8 cellular contexts compared by ENCODE assay signal in genomic region chr13:31161583-31162150, GRCh38. TPM values are rescaled to one million over a fixed set of nuclear protein-coding genes. Genes with fewer than 3 reads are reported as not detected.
A peak's percentile ranks its signal among the peaks of the same experiment; 100 is the strongest.
DNase-seq lines count a peak whose midpoint lies in the region; ATAC-seq and TF ChIP-seq lines count a peak whose summit lies in the region.

Gene HSPH1, minus strand, starts transcription at chr13:31161904. Its CDS starts 322 bp downstream, at chr13:31161582.

- no peaks in the 10 kb centered on the region for H3K27me3 ChIP-seq in esophagus squamous epithelium

- peaks cover 28 to 42% (median 30%) of the 10 kb centered on the region in 3 donors for H3K4me1 Mint-ChIP-seq in IgD-negative memory B cell
- H3K4me1 Mint-ChIP-seq in activated T-cell treated with anti-CD3 and anti-CD28 coated beads, Interleukin-2, amount 50 U/mL, for 72 hours (ENCODE audit: low read depth) = peaks cover 50% of the 10 kb centered on the region

- H3K4me1 ChIP-seq in esophagus squamous epithelium = peaks cover 7 to 28% (median 13%) of the 10 kb centered on the region in 3 donors

- H3K9me3 Mint-ChIP-seq in IgD-negative memory B cell = no peaks in the 10 kb centered on the region
- H3K9me3 Mint-ChIP-seq in activated T-cell treated with anti-CD3 and anti-CD28 coated beads, Interleukin-2, amount 50 U/mL, for 72 hours = no peaks in the 10 kb centered on the region

- peaks cover 0 to 15% (median 0%) of the 10 kb centered on the region in 3 donors for H3K36me3 ChIP-seq in esophagus squamous epithelium

- WGBS in esophagus squamous epithelium, 2 donors = 0% methylated on average over 13 to 16 of the region's 52 CpGs

- H3K36me3 Mint-ChIP-seq in IgD-negative memory B cell = peaks cover 6% of the 10 kb centered on the region
- H3K36me3 Mint-ChIP-seq in activated T-cell treated with anti-CD3 and anti-CD28 coated beads, Interleukin-2, amount 50 U/mL, for 72 hours (ENCODE audit: insufficient read depth in 2 of 2) = peaks cover 7 to 10% of the 10 kb centered on the region in 2 donors

- peak within 1 kb of the TSS; percentile 86 to 99 (median 90) for H3K27ac ChIP-seq in esophagus squamous epithelium

- peak within 1 kb of the TSS; percentile 57 to 99 (median 90) for H3K4me3 ChIP-seq in esophagus squamous epithelium

- intact Hi-C loops in esophagus squamous epithelium (cut with DNase I) = no loop called here

- peak within 1 kb of the TSS; percentile 98 to 99 (median 99) for H3K27ac Mint-ChIP-seq in IgD-negative memory B cell
- H3K27ac Mint-ChIP-seq in activated T-cell treated with anti-CD3 and anti-CD28 coated beads, Interleukin-2, amount 50 U/mL, for 72 hours = peak within 1 kb of the TSS; percentile 100

- TF ChIP-seq CTCF in esophagus squamous epithelium (IDR thresholded peaks at IDR 0.05) = no peak

- peak within 1 kb of the TSS; percentile 94 to 100 (median 98) for H3K4me3 Mint-ChIP-seq in IgD-negative memory B cell
- H3K4me3 Mint-ChIP-seq in activated T-cell treated with anti-CD3 and anti-CD28 coated beads, Interleukin-2, amount 50 U/mL, for 72 hours = peak within 1 kb of the TSS; percentile 97 to 100

- H3K27me3 Mint-ChIP-seq in IgD-negative memory B cell = no peaks in the 10 kb centered on the region
- no peaks in the 10 kb centered on the region for H3K27me3 Mint-ChIP-seq in activated T-cell treated with anti-CD3 and anti-CD28 coated beads, Interleukin-2, amount 50 U/mL, for 72 hours (ENCODE audit: low read depth)

- peak; percentile 83 for ATAC-seq in GM21529 (IDR thresholded peaks at IDR 0.05; ENCODE audit: unreplicated experiment)
- ATAC-seq in activated T-cell treated with anti-CD3 and anti-CD28 coated beads, Interleukin-2, amount 50 U/mL, for 72 hours (replicated peaks in 1 of 2) = peak; percentile 82 to 83

- TF ChIP-seq POLR2A in esophagus squamous epithelium (IDR thresholded peaks at IDR 0.05) = peak in 3 of 4 donors; percentile 78 to 88 (median 79)

- DNase-seq in DMS53 treated with DMSO at 0.1 percent for 48 hours (lab: John Stamatoyannopoulos, UW; ENCODE audit: unreplicated experiment) = peak; percentile 94
- DNase-seq in OCI-M2 (lab: John Stamatoyannopoulos, UW; ENCODE audit: unreplicated experiment) = peak; percentile 72
- DNase-seq in activated T-cell treated with anti-CD3 and anti-CD28 coated beads, Interleukin-2, amount 50 U/mL, for 72 hours = peak; percentile 98 to 99
- peak; percentile 90 for DNase-seq in esophagus squamous epithelium (lab: John Stamatoyannopoulos, UW)
- peak; percentile 99 for DNase-seq in myocyte (ENCODE audit: low read depth)
- DNase-seq in stimulated activated CD8-positive, alpha-beta memory T cell treated with anti-CD3 and anti-CD28 coated beads, Interleukin-7, amount 100 ng/mL, for 48 hours (ENCODE audit: extremely low read depth in 1 of 2, low read depth in 1 of 2) = peak; percentile 97 to 99

- no peaks in the 10 kb centered on the region for H3K9me3 ChIP-seq in esophagus squamous epithelium

RNA-seq across cellular contexts. Expression of gene HSPH1, which starts in this region (rescaled TPM):
- polyA plus RNA-seq in IgD-negative memory B cell = 52.8 TPM
- 10 to 100 TPM; 86.3 to 89.5 TPM for total RNA-seq in activated T-cell treated with anti-CD3 and anti-CD28 coated beads, Interleukin-2, amount 50 U/mL, for 72 hours
- 10 to 100 TPM; 29.3 to 86.1 (median 34.9) TPM for total RNA-seq in esophagus squamous epithelium
- 68.7 and 78.2 TPM in 2 replicates for total RNA-seq in myocyte
- polyA plus RNA-seq in myocyte (2012) = 42.4 TPM

Comparison
In these comparisons a context has a peak if more than half of its experiments do, and no peak if none do; other contexts are left out.
1. Peak in every context shown above with its lines: DNase-seq, ATAC-seq, H3K4me3 ChIP-seq and H3K27ac ChIP-seq.